2 cellular contexts compared by ENCODE assay signal in the genomic region with DNA sequence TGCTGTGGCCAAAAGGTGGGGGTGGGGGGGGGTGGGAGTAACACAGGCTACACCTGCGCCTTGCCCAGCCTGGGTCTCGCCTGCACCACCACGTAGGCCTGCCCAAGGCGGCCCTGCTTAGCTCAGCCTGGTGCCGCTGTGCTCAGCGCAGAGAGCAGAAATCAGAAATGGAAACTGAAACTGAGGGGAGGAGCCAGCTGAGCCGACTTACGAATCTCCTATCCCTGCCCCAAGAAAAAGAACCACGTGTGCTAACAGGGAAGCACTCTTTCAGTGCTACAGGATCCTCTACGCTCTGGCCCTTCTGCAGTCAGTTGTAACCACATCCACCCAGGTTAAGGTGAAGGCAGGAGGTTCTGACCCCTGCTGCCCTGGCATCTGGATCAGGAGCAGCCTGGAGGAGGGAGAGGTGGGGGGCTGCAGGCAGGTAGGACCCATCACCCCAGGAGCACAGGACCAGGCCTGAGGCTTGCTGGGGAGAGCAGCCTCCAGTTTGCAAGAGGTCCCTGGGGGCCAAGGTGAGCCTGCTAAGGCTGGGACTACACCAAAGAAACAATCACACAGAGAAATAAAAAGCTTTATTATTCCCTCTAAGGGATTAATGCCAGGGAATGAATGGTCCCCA.
TF ChIP-seq lines count a peak whose summit lies in the region.

A gene (minus strand): TSS at position 163 of the 625 bp plus-strand sequence. CDS start 822 bp downstream, outside the sequence.

TF ChIP-seq in SK-N-SH treated with all-trans-retinoic acid at 6 μM for 48 hours, 23 proteins besides CTCF, POLR2A, EP300 and RAD21 (continued from another document):
- TF ChIP-seq PPARA (CRISPR knock-in tag; IDR thresholded peaks at IDR 0.05; ENCODE audit: borderline replicate concordance) (no peak), ZC3H10 (CRISPR knock-in tag; IDR thresholded peaks at IDR 0.05) (no peak), GLIS3 (CRISPR knock-in tag; IDR thresholded peaks at IDR 0.05) (no peak), ARNTL (CRISPR knock-in tag; IDR thresholded peaks at IDR 0.05; ENCODE audit: borderline replicate concordance, low read depth) (no peak), ESRRG (CRISPR knock-in tag; IDR thresholded peaks at IDR 0.05) (no peak), ZNF8 (CRISPR knock-in tag; IDR thresholded peaks at IDR 0.05) (no peak), OSR1 (CRISPR knock-in tag; IDR thresholded peaks at IDR 0.05) (no peak), ZFP3 (CRISPR knock-in tag; IDR thresholded peaks at IDR 0.05) (no peak), ISL1 (CRISPR knock-in tag; IDR thresholded peaks at IDR 0.05) (no peak), SNAI2 (CRISPR knock-in tag; IDR thresholded peaks at IDR 0.05) (no peak), TCF4 (CRISPR knock-in tag; IDR thresholded peaks at IDR 0.05; ENCODE audit: borderline replicate concordance) (no peak), ZNF565 (CRISPR knock-in tag; conservative IDR thresholded peaks at IDR 0.05; ENCODE audit: low read depth) (no peak)
- TF ChIP-seq, protein P1, sequence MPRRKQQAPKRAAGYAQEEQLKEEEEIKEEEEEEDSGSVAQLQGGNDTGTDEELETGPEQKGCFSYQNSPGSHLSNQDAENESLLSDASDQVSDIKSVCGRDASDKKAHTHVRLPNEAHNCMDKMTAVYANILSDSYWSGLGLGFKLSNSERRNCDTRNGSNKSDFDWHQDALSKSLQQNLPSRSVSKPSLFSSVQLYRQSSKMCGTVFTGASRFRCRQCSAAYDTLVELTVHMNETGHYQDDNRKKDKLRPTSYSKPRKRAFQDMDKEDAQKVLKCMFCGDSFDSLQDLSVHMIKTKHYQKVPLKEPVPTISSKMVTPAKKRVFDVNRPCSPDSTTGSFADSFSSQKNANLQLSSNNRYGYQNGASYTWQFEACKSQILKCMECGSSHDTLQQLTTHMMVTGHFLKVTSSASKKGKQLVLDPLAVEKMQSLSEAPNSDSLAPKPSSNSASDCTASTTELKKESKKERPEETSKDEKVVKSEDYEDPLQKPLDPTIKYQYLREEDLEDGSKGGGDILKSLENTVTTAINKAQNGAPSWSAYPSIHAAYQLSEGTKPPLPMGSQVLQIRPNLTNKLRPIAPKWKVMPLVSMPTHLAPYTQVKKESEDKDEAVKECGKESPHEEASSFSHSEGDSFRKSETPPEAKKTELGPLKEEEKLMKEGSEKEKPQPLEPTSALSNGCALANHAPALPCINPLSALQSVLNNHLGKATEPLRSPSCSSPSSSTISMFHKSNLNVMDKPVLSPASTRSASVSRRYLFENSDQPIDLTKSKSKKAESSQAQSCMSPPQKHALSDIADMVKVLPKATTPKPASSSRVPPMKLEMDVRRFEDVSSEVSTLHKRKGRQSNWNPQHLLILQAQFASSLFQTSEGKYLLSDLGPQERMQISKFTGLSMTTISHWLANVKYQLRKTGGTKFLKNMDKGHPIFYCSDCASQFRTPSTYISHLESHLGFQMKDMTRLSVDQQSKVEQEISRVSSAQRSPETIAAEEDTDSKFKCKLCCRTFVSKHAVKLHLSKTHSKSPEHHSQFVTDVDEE (CRISPR knock-in tag; IDR thresholded peaks at IDR 0.05): no peak

TF ChIP-seq in SK-N-SH, 30 proteins besides CTCF, POLR2A, EP300 and RAD21 (continued from another document):
- TF ChIP-seq, protein P2, sequence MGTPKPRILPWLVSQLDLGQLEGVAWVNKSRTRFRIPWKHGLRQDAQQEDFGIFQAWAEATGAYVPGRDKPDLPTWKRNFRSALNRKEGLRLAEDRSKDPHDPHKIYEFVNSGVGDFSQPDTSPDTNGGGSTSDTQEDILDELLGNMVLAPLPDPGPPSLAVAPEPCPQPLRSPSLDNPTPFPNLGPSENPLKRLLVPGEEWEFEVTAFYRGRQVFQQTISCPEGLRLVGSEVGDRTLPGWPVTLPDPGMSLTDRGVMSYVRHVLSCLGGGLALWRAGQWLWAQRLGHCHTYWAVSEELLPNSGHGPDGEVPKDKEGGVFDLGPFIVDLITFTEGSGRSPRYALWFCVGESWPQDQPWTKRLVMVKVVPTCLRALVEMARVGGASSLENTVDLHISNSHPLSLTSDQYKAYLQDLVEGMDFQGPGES (IDR thresholded peaks at IDR 0.05; ENCODE audit: low read depth, low read length): no peak
- TF ChIP-seq, protein P3, sequence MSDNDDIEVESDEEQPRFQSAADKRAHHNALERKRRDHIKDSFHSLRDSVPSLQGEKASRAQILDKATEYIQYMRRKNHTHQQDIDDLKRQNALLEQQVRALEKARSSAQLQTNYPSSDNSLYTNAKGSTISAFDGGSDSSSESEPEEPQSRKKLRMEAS (IDR thresholded peaks at IDR 0.05; ENCODE audit: low read depth): no peak
- TF ChIP-seq RFX5 (IDR thresholded peaks at IDR 0.05; ENCODE audit: low read length) (no peak), SMC3 (IDR thresholded peaks at IDR 0.05; ENCODE audit: low read depth, low read length) (no peak), TCF12 (IDR thresholded peaks at IDR 0.05) (no peak), CHD2 (IDR thresholded peaks at IDR 0.05; ENCODE audit: low read length, partially characterized antibody) (no peak), FOXJ3 (CRISPR knock-in tag; IDR thresholded peaks at IDR 0.05) (no peak), FOXM1 (IDR thresholded peaks at IDR 0.05; ENCODE audit: low read depth) (no peak)
